27 cellular contexts compared by ENCODE assay signal in genomic region chr22:33850724-33851123, GRCh38.
DNase-seq lines count a peak whose midpoint lies in the region; ATAC-seq and TF ChIP-seq lines count a peak whose summit lies in the region.
"Had no signal": no experiment of that assay in that cellular context is flagged by ENCODE, and none has a peak within 500 bp of the region (broad histone marks: within the 10 kb centered on the region; RNA-seq: fewer than 3 reads in every experiment).

No MANE protein-coding gene starts in this region.

- no peak overlapping the region for H2AFZ ChIP-seq in PC-9

- H4K20me1 ChIP-seq in PC-9 (ENCODE audit: insufficient read depth), result no peaks in the 10 kb centered on the region

- no peaks in the 10 kb centered on the region for H3K27me3 ChIP-seq in HUES64 (ENCODE audit: insufficient read depth, low read length)
- no peaks in the 10 kb centered on the region for H3K27me3 ChIP-seq in PC-9 (ENCODE audit: insufficient read depth, low read depth)
- H3K27me3 ChIP-seq in transverse colon, result no peaks in the 10 kb centered on the region
- H3K27me3 ChIP-seq: esophagus muscularis mucosa, foreskin keratinocyte, heart left ventricle, testis had no signal

- no peaks in the 10 kb centered on the region for H3K27me3 Mint-ChIP-seq in activated CD4-positive, alpha-beta memory T cell treated with anti-CD3 and anti-CD28 coated beads for 36 hours
- H3K27me3 Mint-ChIP-seq: activated naive CD8-positive, alpha-beta T cell treated with anti-CD3 and anti-CD28 coated beads for 36 hours; naive thymus-derived CD8-positive, alpha-beta T cell had no signal

- H3K36me3 ChIP-seq in HUES64 (ENCODE audit: insufficient read depth, low read length) (no peaks in the 10 kb centered on the region), PC-9 (ENCODE audit: low read depth) (no peaks in the 10 kb centered on the region), transverse colon (no peaks in the 10 kb centered on the region)
- H3K36me3 ChIP-seq: esophagus muscularis mucosa, heart left ventricle had no signal

- intact Hi-C loops in PC-9 (cut with micrococcal nuclease; ENCODE audit: unreplicated experiment) (loop anchor here (5.0 kb wide), 1 partner anchor 72 kb away; the partner anchor contains the start of gene LARGE1), transverse colon (cut with DNase I; ENCODE audit: low total_unique reads) (no loop called here)
- intact Hi-C loops in activated CD4-positive, alpha-beta memory T cell treated with anti-CD3 and anti-CD28 coated beads for 36 hours (cut with micrococcal nuclease), result no loop called here

- no peaks in the 10 kb centered on the region for H3K79me2 ChIP-seq in PC-9 (ENCODE audit: low read depth)

- in situ Hi-C loops in transverse colon (cut with MboI; ENCODE audit: low pct_ligation_motif_present in 1 of 4, low pct_unique_long_range_greater_than_20kb in 1 of 4, low sequenced_read_pairs in 3 of 4), result no loop called here

- DNase-seq in PC-9, result no peak
- peak; percentile 79 for DNase-seq in iPS DF 4.7 (ENCODE audit: extremely low read depth, low spot score)
- no peak for DNase-seq in transverse colon
- no peak for DNase-seq in NCI-H2227 treated with DMSO at 0.1 percent for 48 hours (lab: John Stamatoyannopoulos, UW)
- no peak for DNase-seq in activated CD4-positive, alpha-beta memory T cell treated with anti-CD3 and anti-CD28 coated beads for 36 hours
- DNase-seq in SW 1271 (lab: John Stamatoyannopoulos, UW), result no peak
- DNase-seq: activated CD8-positive, alpha-beta memory T cell treated with anti-CD3 and anti-CD28 coated beads for 24 hours; activated effector memory CD4-positive, alpha-beta T cell treated with anti-CD3 and anti-CD28 coated beads, Interleukin-2, amount 50 U/mL, for 16 hours; activated naive CD8-positive, alpha-beta T cell treated with anti-CD3 and anti-CD28 coated beads for 36 hours; aorta; cortex of kidney; heart left ventricle; left ventricle myocardium superior; MM.1S; naive thymus-derived CD8-positive, alpha-beta T cell; NCI-H1436 treated with DMSO at 0.1 percent for 48 hours; NCI-H69; nucleus accumbens; stimulated activated CD4-positive, alpha-beta T cell treated with anti-CD3 and anti-CD28 coated beads, Interleukin-15, amount 100 ng/mL, for 24 hours; stimulated activated naive CD4-positive, alpha-beta T cell; testis had no signal

- no TSS peak for BruUV-seq in PC-9 (replicated peaks; lab: Mats Ljungman, UMichigan)

- no peaks in the 10 kb centered on the region for H3K9me3 ChIP-seq in HUES64 (ENCODE audit: insufficient read depth, low read depth, low read length)
- H3K9me3 ChIP-seq in PC-9 (ENCODE audit: insufficient read depth, low read depth), result no peaks in the 10 kb centered on the region; the same call in 1 of the 2 replicates
- no peaks in the 10 kb centered on the region for H3K9me3 ChIP-seq in transverse colon
- H3K9me3 ChIP-seq: esophagus muscularis mucosa, testis had no signal

- TF ChIP-seq CTCF in PC-9 (conservative IDR thresholded peaks at IDR 0.05) (no peak), transverse colon (IDR thresholded peaks at IDR 0.05) (no peak)

- no peak for TF ChIP-seq POLR2A in transverse colon (IDR thresholded peaks at IDR 0.05)

- no peak overlapping the region for H3K27ac Mint-ChIP-seq in activated CD4-positive, alpha-beta memory T cell treated with anti-CD3 and anti-CD28 coated beads for 36 hours
- H3K27ac Mint-ChIP-seq: activated naive CD8-positive, alpha-beta T cell treated with anti-CD3 and anti-CD28 coated beads for 36 hours had no signal

- ATAC-seq in SK-N-SH treated with all-trans-retinoic acid at 6 μM for 48 hours, result no peak
- ATAC-seq: GM12878; heart left ventricle; left ventricle myocardium superior; naive thymus-derived CD8-positive, alpha-beta T cell had no signal

- H3K4me1 ChIP-seq in HUES64 (ENCODE audit: insufficient read depth, low read length) (peaks cover 71% of the 10 kb centered on the region), PC-9 (replicated peaks; ENCODE audit: insufficient read depth) (peaks cover 32% of the 10 kb centered on the region), transverse colon (peaks cover 10 to 45% (median 37%) of the 10 kb centered on the region in 4 donors)

- H3K4me3 ChIP-seq in HUES64 (ENCODE audit: low read length) (peak overlapping the region; percentile 5; the same call in 1 of the 2 replicates), PC-9 (no peak overlapping the region), transverse colon (no peak overlapping the region)
- H3K4me3 ChIP-seq: esophagus muscularis mucosa, GM12878, heart left ventricle, testis had no signal

- peak overlapping the region; percentile 49; the same call in 1 of the 2 replicates for H3K9ac ChIP-seq in HUES64 (ENCODE audit: low read depth, low read length)
- H3K9ac ChIP-seq: KMS-11 had no signal

- no peaks in the 10 kb centered on the region for H3K36me3 Mint-ChIP-seq in activated CD4-positive, alpha-beta memory T cell treated with anti-CD3 and anti-CD28 coated beads for 36 hours

- CTCF ChIA-PET in PC-9 (lab: Charles Lee), result no interaction called here
- CTCF ChIA-PET in activated CD4-positive, alpha-beta memory T cell treated with anti-CD3 and anti-CD28 coated beads for 36 hours (lab: Charles Lee), result interaction anchor here (0.6 kb wide), 1 partner anchor 71 kb away, joined by 3 read pairs; no protein-coding TSS in a partner anchor

- peaks cover 19% of the 10 kb centered on the region for H3F3A ChIP-seq in PC-9 (ENCODE audit: insufficient read depth, low read depth)

- peaks cover 21% of the 10 kb centered on the region for H3K9me3 Mint-ChIP-seq in activated CD4-positive, alpha-beta memory T cell treated with anti-CD3 and anti-CD28 coated beads for 36 hours

- 23% methylated on average over 1 of the region's 2 CpGs for WGBS in HUES64
- 86 to 90% methylated on average over 2 of the region's 2 CpGs for WGBS in transverse colon (ENCODE audit: low coverage in 1 of 2), 2 donors

- H3K27ac ChIP-seq in HUES64 (ENCODE audit: low read depth, low read length) (peak overlapping the region; percentile 73), PC-9 (peak overlapping the region; percentile 77), transverse colon (peak overlapping the region; percentile 34 to 86 (median 40))
- H3K27ac ChIP-seq: foreskin keratinocyte, KMS-11, testis had no signal

- H3K4me3 Mint-ChIP-seq in activated CD4-positive, alpha-beta memory T cell treated with anti-CD3 and anti-CD28 coated beads for 36 hours, result no peak overlapping the region
- H3K4me3 Mint-ChIP-seq: activated naive CD8-positive, alpha-beta T cell treated with anti-CD3 and anti-CD28 coated beads for 36 hours; naive thymus-derived CD8-positive, alpha-beta T cell had no signal

- POLR2A ChIA-PET in PC-9 (lab: Charles Lee; ENCODE audit: unreplicated experiment), result no interaction called here
- POLR2A ChIA-PET in activated CD4-positive, alpha-beta memory T cell treated with anti-CD3 and anti-CD28 coated beads for 36 hours (lab: Charles Lee), result no interaction called here

- TF ChIP-seq EP300 in transverse colon (IDR thresholded peaks at IDR 0.05; ENCODE audit: low read depth), result no peak

- H3K4me2 ChIP-seq in PC-9, result peak overlapping the region; percentile 35
- H3K4me2 ChIP-seq: KMS-11 had no signal

- no peaks in the 10 kb centered on the region for H3K9me2 ChIP-seq in PC-9 (ENCODE audit: insufficient read depth)

- peaks cover 14% of the 10 kb centered on the region for H3K4me1 Mint-ChIP-seq in activated CD4-positive, alpha-beta memory T cell treated with anti-CD3 and anti-CD28 coated beads for 36 hours (ENCODE audit: low read depth)

TF ChIP-seq in SK-N-SH treated with all-trans-retinoic acid at 6 μM for 48 hours, 23 proteins besides CTCF, POLR2A, EP300 and RAD21 (continues in another document):
- no peak for TF ChIP-seq TCF4 (CRISPR knock-in tag; IDR thresholded peaks at IDR 0.05; ENCODE audit: borderline replicate concordance)
- TF ChIP-seq SNAI2 (CRISPR knock-in tag; IDR thresholded peaks at IDR 0.05), result no peak
- no peak for TF ChIP-seq POU6F1 (CRISPR knock-in tag; IDR thresholded peaks at IDR 0.05; ENCODE audit: borderline replicate concordance, low read depth)
- no peak for TF ChIP-seq CSDC2 (CRISPR knock-in tag; IDR thresholded peaks at IDR 0.05)
- no peak for TF ChIP-seq OSR1 (CRISPR knock-in tag; IDR thresholded peaks at IDR 0.05)
- no peak for TF ChIP-seq ARNTL (CRISPR knock-in tag; IDR thresholded peaks at IDR 0.05; ENCODE audit: borderline replicate concordance, low read depth)
- no peak for TF ChIP-seq GLIS3 (CRISPR knock-in tag; IDR thresholded peaks at IDR 0.05)
- no peak for TF ChIP-seq ZNF565 (CRISPR knock-in tag; conservative IDR thresholded peaks at IDR 0.05; ENCODE audit: low read depth)
- no peak for TF ChIP-seq RARB (CRISPR knock-in tag; IDR thresholded peaks at IDR 0.05)
- TF ChIP-seq CSRNP3 (CRISPR knock-in tag; IDR thresholded peaks at IDR 0.05), result no peak
